Comparison of ENCODE assay signal across 8 cellular contexts in genomic region chr17:38559025-38559879, GRCh38. TPM values are rescaled to one million over a fixed set of nuclear protein-coding genes. Genes with fewer than 3 reads are reported as not detected.
DNase-seq lines count a peak whose midpoint lies in the region; ATAC-seq and TF ChIP-seq lines count a peak whose summit lies in the region.

No MANE protein-coding gene starts in this region.

- no peak for TF ChIP-seq CTCF in nephron progenitor cell (IDR thresholded peaks at IDR 0.05)

- DNase-seq in AG08396 (ENCODE audit: low spot score) (peak; percentile 55), HuH-7 (ENCODE audit: low spot score) (peak; percentile 98), NOMO-1 treated with dmso at 0.1 percent for 144 hours (lab: John Stamatoyannopoulos, UW; ENCODE audit: unreplicated experiment) (peak; percentile 78), activated T-cell treated with anti-CD3 and anti-CD28 coated beads for 4 hours (peak; percentile 92), nephron progenitor cell (peak; percentile 93)

- H3K9me3 Mint-ChIP-seq in nephron progenitor cell: peaks cover 4% of the 10 kb centered on the region
- H3K9me3 Mint-ChIP-seq in stimulated activated naive CD8-positive, alpha-beta T cell treated with anti-CD3 and anti-CD28 coated beads, Interleukin-15, Interleukin-2, amounts not matched to agents 100 ng/mL and 50 ng/mL, for 24 hours: no peaks in the 10 kb centered on the region

- H3K27me3 Mint-ChIP-seq in nephron progenitor cell (ENCODE audit: low read depth, poor library complexity): peaks cover 89% of the 10 kb centered on the region
- peaks cover 34% of the 10 kb centered on the region for H3K27me3 Mint-ChIP-seq in stimulated activated naive CD8-positive, alpha-beta T cell treated with anti-CD3 and anti-CD28 coated beads, Interleukin-15, Interleukin-2, amounts not matched to agents 100 ng/mL and 50 ng/mL, for 24 hours

- no peak overlapping the region for H3K27ac Mint-ChIP-seq in nephron progenitor cell
- H3K27ac Mint-ChIP-seq in stimulated activated naive CD8-positive, alpha-beta T cell treated with anti-CD3 and anti-CD28 coated beads, Interleukin-15, Interleukin-2, amounts not matched to agents 100 ng/mL and 50 ng/mL, for 24 hours: peak overlapping the region; percentile 71

- H3K4me1 Mint-ChIP-seq in nephron progenitor cell: peaks cover 31% of the 10 kb centered on the region
- peaks cover 26% of the 10 kb centered on the region for H3K4me1 Mint-ChIP-seq in stimulated activated naive CD8-positive, alpha-beta T cell treated with anti-CD3 and anti-CD28 coated beads, Interleukin-15, Interleukin-2, amounts not matched to agents 100 ng/mL and 50 ng/mL, for 24 hours (ENCODE audit: low read depth)

- no peaks in the 10 kb centered on the region for H3K36me3 Mint-ChIP-seq in nephron progenitor cell (ENCODE audit: low read depth)
- H3K36me3 Mint-ChIP-seq in stimulated activated naive CD8-positive, alpha-beta T cell treated with anti-CD3 and anti-CD28 coated beads, Interleukin-15, Interleukin-2, amounts not matched to agents 100 ng/mL and 50 ng/mL, for 24 hours (ENCODE audit: low read depth): no peaks in the 10 kb centered on the region

- ATAC-seq in GM19395 (IDR thresholded peaks at IDR 0.05; ENCODE audit: unreplicated experiment): peak; percentile 62
- ATAC-seq in esophagus mucosa: peak; percentile 68

- peak overlapping the region; percentile 84 for H3K4me3 Mint-ChIP-seq in nephron progenitor cell
- H3K4me3 Mint-ChIP-seq in stimulated activated naive CD8-positive, alpha-beta T cell treated with anti-CD3 and anti-CD28 coated beads, Interleukin-15, Interleukin-2, amounts not matched to agents 100 ng/mL and 50 ng/mL, for 24 hours: peak overlapping the region; percentile 85

RNA-seq across cellular contexts. Expression of gene SRCIN1, which starts 46.5 kb away (rescaled TPM):
- 6.6 TPM for total RNA-seq in esophagus mucosa

Comparison
In these comparisons a context has a peak if more than half of its experiments do, and no peak if none do; other contexts are left out.
1. Peak in every context shown above with its lines: DNase-seq and ATAC-seq.